12 cellular contexts compared by ENCODE assay signal in the genomic region with DNA sequence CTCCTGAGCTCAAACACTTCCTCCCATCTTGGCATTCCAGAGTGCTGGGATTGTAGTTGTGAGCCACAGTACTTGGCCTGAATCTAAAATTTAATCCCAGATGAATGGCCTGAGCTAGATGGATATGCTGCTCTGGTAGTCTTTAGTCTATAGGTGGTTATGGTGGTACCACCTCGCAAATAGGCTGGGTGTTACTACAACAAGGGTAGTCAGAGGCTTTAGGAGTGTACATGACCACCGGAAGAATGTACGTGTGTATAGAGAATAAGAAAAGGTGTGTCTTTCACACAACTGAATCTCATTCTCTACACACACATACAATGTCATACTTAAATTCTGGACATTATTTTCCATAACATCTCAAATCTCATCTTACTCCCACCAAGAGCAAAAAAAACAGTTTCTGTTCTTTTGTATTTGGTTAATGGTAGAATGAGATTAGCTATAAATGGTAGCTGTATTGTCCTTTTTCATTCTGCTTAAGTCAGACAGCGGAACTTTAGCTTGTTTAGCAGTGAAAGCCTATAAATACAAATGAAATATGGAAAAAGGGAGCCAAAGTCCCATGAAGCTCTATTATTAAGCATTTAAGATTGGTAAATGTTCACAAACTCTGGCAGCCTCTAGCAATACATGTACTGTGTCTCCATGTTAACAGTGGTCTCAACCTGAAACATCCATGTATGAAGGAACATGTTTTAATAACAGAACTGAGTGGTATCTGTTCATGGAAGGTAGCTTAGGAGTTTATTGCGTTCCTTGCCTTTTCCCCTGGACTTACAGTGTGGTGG. TPM values are rescaled to one million over a fixed set of nuclear protein-coding genes. Genes with fewer than 3 reads are reported as not detected.
A peak's percentile ranks its signal among the peaks of the same experiment; 100 is the strongest.
DNase-seq lines count a peak whose midpoint lies in the region; ATAC-seq, FAIRE-seq and TF ChIP-seq lines count a peak whose summit lies in the region.
"Had no signal": no experiment of that assay in that cellular context is flagged by ENCODE, and none has a peak within 500 bp of the region (broad histone marks: within the 10 kb centered on the region; RNA-seq: fewer than 3 reads in every experiment).

No MANE protein-coding gene starts in this region.

- H3K27ac ChIP-seq in OCI-LY1 (ENCODE audit: low read depth, low read length, poor library complexity, severe bottlenecking) (peak overlapping the region; percentile 9), pancreas (peak overlapping the region in 2 of 4 donors; percentile 14 to 39)
- H3K27ac ChIP-seq: sigmoid colon had no signal

- POLR2A ChIA-PET in activated CD4-positive, alpha-beta T cell treated with anti-CD3 and anti-CD28 coated beads for 36 hours (lab: Charles Lee): interaction anchor here (0.5 to 0.6 kb wide), 2 partner anchors 17 to 137 kb away, joined by 4 to 6 read pairs; no protein-coding TSS in a partner anchor

- TF ChIP-seq CTCF in OCI-LY1 (IDR thresholded peaks at IDR 0.05; ENCODE audit: low read length) (no peak), progenitor cell of endocrine pancreas (IDR thresholded peaks at IDR 0.05; ENCODE audit: unreplicated experiment) (no peak), BE2C (IDR thresholded peaks at IDR 0.05; ENCODE audit: low read depth, low read length) (no peak), pancreas (IDR thresholded peaks at IDR 0.05) (no peak)

- intact Hi-C loops in activated CD4-positive, alpha-beta T cell treated with anti-CD3 and anti-CD28 coated beads for 36 hours (cut with DNase I, micrococcal nuclease): loop anchor here in 1 of 2 experiments (5.0 kb wide), 1 partner anchor 926 kb away; no protein-coding TSS in a partner anchor
- intact Hi-C loops in pancreas (cut with DNase I): no loop called here

- H3K36me3 ChIP-seq in OCI-LY1 (ENCODE audit: insufficient read depth, low read length) (peaks cover 52% of the 10 kb centered on the region), BE2C (no peaks in the 10 kb centered on the region), pancreas (peaks cover 0 to 14% (median 3%) of the 10 kb centered on the region in 3 donors)

- peaks cover 40% of the 10 kb centered on the region for H3K4me1 ChIP-seq in OCI-LY1 (ENCODE audit: insufficient read depth, low read length, severe bottlenecking)
- no peaks in the 10 kb centered on the region for H3K4me1 ChIP-seq in BE2C
- peaks cover 0 to 39% (median 8%) of the 10 kb centered on the region in 3 donors for H3K4me1 ChIP-seq in pancreas

- H3F3A ChIP-seq in OCI-LY1 (ENCODE audit: insufficient read depth, low read length): no peaks in the 10 kb centered on the region

- H2AFZ ChIP-seq in OCI-LY1 (ENCODE audit: low read length): no peak overlapping the region

- H3K27me3 ChIP-seq in OCI-LY1 (ENCODE audit: insufficient read depth, low read length) (no peaks in the 10 kb centered on the region), BE2C (no peaks in the 10 kb centered on the region), pancreas (no peaks in the 10 kb centered on the region)
- H3K27me3 ChIP-seq: sigmoid colon had no signal

- no peaks in the 10 kb centered on the region for H4K20me1 ChIP-seq in OCI-LY1 (ENCODE audit: insufficient read depth, low read length)

- H3K27me3 Mint-ChIP-seq in activated CD4-positive, alpha-beta T cell treated with anti-CD3 and anti-CD28 coated beads for 36 hours: no peaks in the 10 kb centered on the region
- no peaks in the 10 kb centered on the region for H3K27me3 Mint-ChIP-seq in central memory CD8-positive, alpha-beta T cell
- no peaks in the 10 kb centered on the region for H3K27me3 Mint-ChIP-seq in progenitor cell of endocrine pancreas

- no peaks in the 10 kb centered on the region for H3K9me2 ChIP-seq in OCI-LY1 (ENCODE audit: low read depth, low read length)

- peaks cover 2% of the 10 kb centered on the region for H3K9me3 Mint-ChIP-seq in activated CD4-positive, alpha-beta T cell treated with anti-CD3 and anti-CD28 coated beads for 36 hours (ENCODE audit: low read depth)
- no peaks in the 10 kb centered on the region for H3K9me3 Mint-ChIP-seq in central memory CD8-positive, alpha-beta T cell
- no peaks in the 10 kb centered on the region for H3K9me3 Mint-ChIP-seq in progenitor cell of endocrine pancreas (ENCODE audit: low read depth)

- peak overlapping the region; percentile 90 for H3K27ac Mint-ChIP-seq in activated CD4-positive, alpha-beta T cell treated with anti-CD3 and anti-CD28 coated beads for 36 hours
- H3K27ac Mint-ChIP-seq in central memory CD8-positive, alpha-beta T cell (ENCODE audit: low read depth): peak overlapping the region; percentile 63
- peak overlapping the region; percentile 71 for H3K27ac Mint-ChIP-seq in progenitor cell of endocrine pancreas

- H3K79me2 ChIP-seq in OCI-LY1 (ENCODE audit: insufficient read depth, low read length): peaks cover 47% of the 10 kb centered on the region

- no peak for ATAC-seq in activated CD4-positive, alpha-beta T cell treated with anti-CD3 and anti-CD28 coated beads for 36 hours
- no peak for ATAC-seq in central memory CD8-positive, alpha-beta T cell (replicated peaks; ENCODE audit: extremely low read depth, poor library complexity, severe bottlenecking)
- ATAC-seq in HG03457 (IDR thresholded peaks at IDR 0.05; ENCODE audit: unreplicated experiment): no peak
- ATAC-seq in pancreas: no peak

- no peak overlapping the region for H3K4me3 ChIP-seq in OCI-LY1 (ENCODE audit: low read depth, low read length, poor library complexity, severe bottlenecking)
- H3K4me3 ChIP-seq in BE2C (ENCODE audit: low read depth, low read length): no peak overlapping the region
- no peak overlapping the region for H3K4me3 ChIP-seq in pancreas
- H3K4me3 ChIP-seq: sigmoid colon had no signal

- H3K4me3 Mint-ChIP-seq in activated CD4-positive, alpha-beta T cell treated with anti-CD3 and anti-CD28 coated beads for 36 hours: no peak overlapping the region
- peak overlapping the region; percentile 70 for H3K4me3 Mint-ChIP-seq in central memory CD8-positive, alpha-beta T cell
- no peak overlapping the region for H3K4me3 Mint-ChIP-seq in progenitor cell of endocrine pancreas (ENCODE audit: low read depth)

- no peak for DNase-seq in activated CD4-positive, alpha-beta T cell treated with anti-CD3 and anti-CD28 coated beads for 36 hours
- no peak for DNase-seq in activated CD4-positive, alpha-beta T cell treated with anti-CD3 and anti-CD28 coated beads for 4 hours
- no peak for DNase-seq in central memory CD8-positive, alpha-beta T cell (ENCODE audit: low spot score in 2 of 2)
- DNase-seq in progenitor cell of endocrine pancreas (ENCODE audit: low spot score, unreplicated experiment) (no peak), BE2C (no peak), pancreas (no peak)
- DNase-seq: kidney glomerular epithelial cell, NCI-H1417 treated with DMSO at 0.1 percent for 48 hours, NCI-H510A, sigmoid colon had no signal

- H3K4me1 Mint-ChIP-seq in activated CD4-positive, alpha-beta T cell treated with anti-CD3 and anti-CD28 coated beads for 36 hours: peaks cover 92% of the 10 kb centered on the region
- peaks cover 93% of the 10 kb centered on the region for H3K4me1 Mint-ChIP-seq in central memory CD8-positive, alpha-beta T cell
- peaks cover 25% of the 10 kb centered on the region for H3K4me1 Mint-ChIP-seq in progenitor cell of endocrine pancreas (ENCODE audit: low read depth)

- 95 to 96% methylated on average over 5 of the region's 5 CpGs for WGBS in pancreas, 2 donors

- CTCF ChIA-PET in activated CD4-positive, alpha-beta T cell treated with anti-CD3 and anti-CD28 coated beads for 36 hours (lab: Charles Lee): interaction anchor here (0.6 to 1.9 kb wide), 7 partner anchors 9 to 652 kb away, joined by 3 to 6 read pairs (median 4); no protein-coding TSS in a partner anchor

- peaks cover 77% of the 10 kb centered on the region for H3K36me3 Mint-ChIP-seq in activated CD4-positive, alpha-beta T cell treated with anti-CD3 and anti-CD28 coated beads for 36 hours (ENCODE audit: low read depth)
- peaks cover 40% of the 10 kb centered on the region for H3K36me3 Mint-ChIP-seq in central memory CD8-positive, alpha-beta T cell (ENCODE audit: insufficient read depth)
- H3K36me3 Mint-ChIP-seq in progenitor cell of endocrine pancreas (ENCODE audit: insufficient read depth): peaks cover 3% of the 10 kb centered on the region

- H3K9me3 ChIP-seq in OCI-LY1 (ENCODE audit: low read length) (no peaks in the 10 kb centered on the region), BE2C (no peaks in the 10 kb centered on the region), pancreas (no peaks in the 10 kb centered on the region)
- H3K9me3 ChIP-seq: sigmoid colon had no signal

- no peak for FAIRE-seq in pancreas (lab: Jason Lieb, UNC)

- H3K9ac ChIP-seq in OCI-LY1 (ENCODE audit: low read length): no peak overlapping the region

- no peak overlapping the region for H3K4me2 ChIP-seq in OCI-LY1 (ENCODE audit: low read length)

RNA-seq across cellular contexts. Expression of gene CAP1, which starts 16.2 kb away (rescaled TPM):
- 100 to 1,000 TPM; 527 to 553 TPM for total RNA-seq in activated CD4-positive, alpha-beta T cell treated with anti-CD3 and anti-CD28 coated beads for 36 hours
- 154 and 179 TPM in 2 replicates for total RNA-seq in progenitor cell of endocrine pancreas
- 99.9 TPM for polyA plus RNA-seq in BE2C (2012; ENCODE audit: insufficient read depth, insufficient read length, low read depth)
- 100 to 1,000 TPM in 2 of 6 donors, 10 to 100 TPM in 4; 40.7 to 146 (median 69.5) TPM for total RNA-seq in pancreas
- polyA plus RNA-seq in pancreas: 10 to 100 TPM; 28.5 to 53.2 TPM

RNA-seq across cellular contexts. Expression of gene PPT1, which starts 40.3 kb away (rescaled TPM):
- total RNA-seq in activated CD4-positive, alpha-beta T cell treated with anti-CD3 and anti-CD28 coated beads for 36 hours: 10 to 100 TPM; 75.4 to 77.4 TPM
- total RNA-seq in progenitor cell of endocrine pancreas: 64.6 and 67.3 TPM in 2 replicates
- 34.7 TPM for polyA plus RNA-seq in BE2C (2012; ENCODE audit: insufficient read depth, insufficient read length, low read depth)
- 10 to 100 TPM; 20.1 to 74.1 (median 32.2) TPM for total RNA-seq in pancreas
- polyA plus RNA-seq in pancreas: 10 to 100 TPM; 21.3 to 50.5 TPM
